In genomic region chr17:80284631-80285030, GRCh38 we compare ENCODE assay signal across 17 cellular contexts. TPM values are rescaled to one million over a fixed set of nuclear protein-coding genes. Genes with fewer than 3 reads are reported as not detected.
A peak's percentile ranks its signal among the peaks of the same experiment; 100 is the strongest.
DNase-seq lines count a peak whose midpoint lies in the region; ATAC-seq and TF ChIP-seq lines count a peak whose summit lies in the region.
"Had no signal": no experiment of that assay in that cellular context is flagged by ENCODE, and none has a peak within 500 bp of the region (broad histone marks: within the 10 kb centered on the region; RNA-seq: fewer than 3 reads in every experiment).

No MANE protein-coding gene starts in this region.

- no peak overlapping the region for H3K4me3 Mint-ChIP-seq in endodermal cell
- H3K4me3 Mint-ChIP-seq: dendritic cell treated with granulocyte-macrophage colony-stimulating factor and Interleukin-4, amounts not matched to agents 40 ng/mL and 50 ng/mL, for 4 days; IgD-negative memory B cell; nephron progenitor cell had no signal

- no peaks in the 10 kb centered on the region for H3K4me1 ChIP-seq in endodermal cell (ENCODE audit: control insufficient read depth, insufficient read depth, low read length)
- peaks cover 0 to 9% (median 4%) of the 10 kb centered on the region in 4 donors for H3K4me1 ChIP-seq in tibial artery

- peaks cover 6% of the 10 kb centered on the region for H3K36me3 ChIP-seq in endodermal cell (ENCODE audit: control insufficient read depth, insufficient read depth, low read length)
- peaks cover 36 to 67% (median 37%) of the 10 kb centered on the region in 3 donors for H3K36me3 ChIP-seq in tibial artery

- no peaks in the 10 kb centered on the region for H3K27me3 Mint-ChIP-seq in endodermal cell (ENCODE audit: insufficient read depth)
- H3K27me3 Mint-ChIP-seq: dendritic cell treated with granulocyte-macrophage colony-stimulating factor and Interleukin-4, amounts not matched to agents 40 ng/mL and 50 ng/mL, for 4 days; IgD-negative memory B cell had no signal

- peaks cover 43% of the 10 kb centered on the region for H3K36me3 Mint-ChIP-seq in endodermal cell (ENCODE audit: low read depth)

- ATAC-seq in HG02571 (IDR thresholded peaks at IDR 0.05; ENCODE audit: unreplicated experiment), result no peak
- ATAC-seq in HG03521 (IDR thresholded peaks at IDR 0.05; ENCODE audit: unreplicated experiment), result no peak

- H3K27ac ChIP-seq in endodermal cell (ENCODE audit: low read depth, low read length), result no peak overlapping the region
- no peak overlapping the region for H3K27ac ChIP-seq in tibial artery
- H3K27ac ChIP-seq: C4-2B had no signal

- H3K9me3 Mint-ChIP-seq in endodermal cell, result no peaks in the 10 kb centered on the region
- H3K9me3 Mint-ChIP-seq: dendritic cell treated with granulocyte-macrophage colony-stimulating factor and Interleukin-4, amounts not matched to agents 40 ng/mL and 50 ng/mL, for 4 days; IgD-negative memory B cell; nephron progenitor cell had no signal

- H3K27me3 ChIP-seq in endodermal cell (ENCODE audit: control insufficient read depth, insufficient read depth, low read length, poor library complexity, severe bottlenecking), result no peaks in the 10 kb centered on the region
- H3K27me3 ChIP-seq in tibial artery, result no peaks in the 10 kb centered on the region

- no peak overlapping the region for H3K27ac Mint-ChIP-seq in endodermal cell
- H3K27ac Mint-ChIP-seq: dendritic cell treated with granulocyte-macrophage colony-stimulating factor and Interleukin-4, amounts not matched to agents 40 ng/mL and 50 ng/mL, for 4 days; nephron progenitor cell had no signal

- H3K4me3 ChIP-seq in endodermal cell (ENCODE audit: low read length) (no peak overlapping the region), tibial artery (no peak overlapping the region)
- H3K4me3 ChIP-seq: smooth muscle cell had no signal

- peak; percentile 37 for DNase-seq in stimulated activated CD4-positive, alpha-beta T cell treated with anti-CD3 and anti-CD28 coated beads, Interleukin-1b, Interleukin-23, amount 100 ng/mL, for 48 hours
- DNase-seq in stimulated activated CD4-positive, alpha-beta T cell treated with anti-CD3 and anti-CD28 coated beads, Interleukin-4, amount 100 ng/mL, for 24 hours, result no peak
- peak; percentile 53 for DNase-seq in OCI-M1 (lab: John Stamatoyannopoulos, UW)
- peak; percentile 87 for DNase-seq in endodermal cell
- no peak for DNase-seq in NCI-H510A (lab: John Stamatoyannopoulos, UW)
- no peak for DNase-seq in tibial artery
- DNase-seq: activated CD4-positive, alpha-beta T cell treated with anti-CD3 and anti-CD28 coated beads for 1 hour; foreskin melanocyte; GOT3; kidney glomerular epithelial cell; nephron progenitor cell had no signal

- 87 to 90% methylated on average over 11 of the region's 11 CpGs for WGBS in endodermal cell (ENCODE audit: insufficient coverage in 1 of 2, insufficient read length in 1 of 2), 2 experiments

- H3K4me1 Mint-ChIP-seq in endodermal cell, result peaks cover 2% of the 10 kb centered on the region

- intact Hi-C loops in tibial artery (cut with DNase I; ENCODE audit: low total_unique reads), result no loop called here

- no peak overlapping the region for H3K9ac ChIP-seq in endodermal cell (ENCODE audit: extremely low read depth, low read length, poor library complexity, severe bottlenecking)

- H3K9me3 ChIP-seq in endodermal cell (ENCODE audit: control insufficient read depth, low read length), result no peaks in the 10 kb centered on the region
- H3K9me3 ChIP-seq in tibial artery, result no peaks in the 10 kb centered on the region

- TF ChIP-seq CTCF in endodermal cell (conservative IDR thresholded peaks at IDR 0.05), result peak; percentile 66
- no peak for TF ChIP-seq CTCF in tibial artery (IDR thresholded peaks at IDR 0.05)

RNA-seq across cellular contexts. Expression of gene RNF213, which starts 24.0 kb away (rescaled TPM):
- total RNA-seq in endodermal cell, result 100 to 1,000 TPM in 1 of 2 donors, 10 to 100 TPM in 1; 98.8 to 136 TPM
- 30.0 TPM for polyA plus RNA-seq in endodermal cell (2013, experiment 1 of 2)
- polyA plus RNA-seq in endodermal cell (2013, experiment 2 of 2), result 28.2 TPM

Comparison
In these comparisons a context has a peak if more than half of its experiments do, and no peak if none do; other contexts are left out.
1. DNase-seq: peak in stimulated activated CD4-positive, alpha-beta T cell treated with anti-CD3 and anti-CD28 coated beads, Interleukin-1b, Interleukin-23, amount 100 ng/mL, for 48 hours (single experiment), OCI-M1 (single experiment) and endodermal cell (single experiment); none in stimulated activated CD4-positive, alpha-beta T cell treated with anti-CD3 and anti-CD28 coated beads, Interleukin-4, amount 100 ng/mL, for 24 hours (single experiment), NCI-H510A (single experiment) and tibial artery (0 of 2).